10 cellular contexts compared by ENCODE assay signal in genomic region chr1:43541721-43542401, GRCh38. TPM values are rescaled to one million over a fixed set of nuclear protein-coding genes. Genes with fewer than 3 reads are reported as not detected.
A peak's percentile ranks its signal among the peaks of the same experiment; 100 is the strongest.
DNase-seq lines count a peak whose midpoint lies in the region; ATAC-seq and TF ChIP-seq lines count a peak whose summit lies in the region.
"Had no signal": no experiment of that assay in that cellular context is flagged by ENCODE, and none has a peak within 500 bp of the region (broad histone marks: within the 10 kb centered on the region; RNA-seq: fewer than 3 reads in every experiment).

No MANE protein-coding gene starts in this region.

- DNase-seq in NCI-H226 = peak; percentile 59
- DNase-seq in fibroblast of gingiva (ENCODE audit: low read depth) = peak; percentile 76
- peak; percentile 93 for DNase-seq in midbrain (lab: John Stamatoyannopoulos, UW)
- no peak for DNase-seq in GDM1 (lab: John Stamatoyannopoulos, UW)
- no peak for DNase-seq in GM20000 (ENCODE audit: low spot score)
- DNase-seq: activated CD4-positive, alpha-beta T cell treated with anti-CD3 and anti-CD28 coated beads, Interleukin-2, amount 10 ng/mL, durations not matched to agents 7 days and 5 days; stimulated activated CD4-positive, alpha-beta T cell treated with anti-CD3 and anti-CD28 coated beads, Interleukin-12 subunit alpha, Interleukin-12 subunit beta, amount 100 ng/mL, for 4 hours had no signal

- peak overlapping the region; percentile 96 for H3K27ac ChIP-seq in temporal lobe (ENCODE audit: low read depth, low read length)

- ATAC-seq in HG02885 (IDR thresholded peaks at IDR 0.05; ENCODE audit: poor library complexity, unreplicated experiment) (no peak), GM19328 (IDR thresholded peaks at IDR 0.05; ENCODE audit: unreplicated experiment) (no peak)

- no peak for TF ChIP-seq CTCF in GM20000 (IDR thresholded peaks at IDR 0.05; ENCODE audit: extremely low read depth, missing control alignments)

RNA-seq across cellular contexts. Expression of gene PTPRF, which starts 11.2 kb away (rescaled TPM):
- total RNA-seq in temporal lobe = 60.7 TPM

Comparison
In these comparisons a context has a peak if more than half of its experiments do, and no peak if none do; other contexts are left out.
1. DNase-seq: peak in NCI-H226 (single experiment), fibroblast of gingiva (single experiment) and midbrain (single experiment); none in GDM1 (single experiment) and GM20000 (single experiment).